ENCODE assay signal across 9 cellular contexts in the genomic region with DNA sequence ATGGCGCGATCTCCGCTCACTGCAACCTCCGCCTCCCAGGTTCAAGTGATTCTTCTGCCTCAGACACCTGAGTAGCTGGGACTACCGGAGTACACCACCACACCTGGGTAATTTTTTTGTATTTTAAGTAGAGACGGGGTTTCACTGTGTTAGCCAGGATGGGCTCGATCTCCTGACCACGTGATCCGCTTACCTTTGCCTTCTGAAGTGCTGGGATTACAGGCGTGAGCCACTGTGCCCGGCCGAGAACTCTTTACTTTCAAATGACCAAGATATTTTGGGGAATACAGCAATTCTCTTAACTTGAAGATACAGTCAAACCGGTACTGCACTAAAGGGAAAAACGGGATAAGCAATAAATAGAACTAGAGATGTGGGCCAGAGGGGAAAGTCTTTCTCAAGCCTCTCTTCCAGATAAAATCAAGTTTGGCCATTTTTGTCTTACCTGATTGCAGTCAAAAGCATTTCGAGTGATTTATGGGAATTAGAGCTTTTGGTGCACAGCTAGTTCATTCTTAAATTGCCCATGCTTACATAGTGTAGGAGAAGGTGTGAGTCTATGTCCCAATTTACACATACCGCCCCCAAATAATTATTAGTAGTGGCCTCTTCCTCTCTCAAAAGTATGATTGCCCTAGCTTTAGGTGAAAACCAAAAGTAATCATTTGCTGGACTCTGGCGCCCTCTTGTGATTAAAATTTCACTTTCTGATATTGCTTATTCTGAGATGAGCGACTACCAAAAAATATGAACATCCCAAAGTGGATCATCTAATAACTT. TPM values are rescaled to one million over a fixed set of nuclear protein-coding genes. Genes with fewer than 3 reads are reported as not detected.
DNase-seq lines count a peak whose midpoint lies in the region; ATAC-seq and TF ChIP-seq lines count a peak whose summit lies in the region.
"Had no signal": no experiment of that assay in that cellular context is flagged by ENCODE, and none has a peak within 500 bp of the region (broad histone marks: within the 10 kb centered on the region; RNA-seq: fewer than 3 reads in every experiment).

No MANE protein-coding gene starts in this region.

- intact Hi-C loops in esophagus squamous epithelium (cut with DNase I) = loop anchor here (5.0 to 10.0 kb wide), 2 partner anchors 174 to 357 kb away; no protein-coding TSS in a partner anchor

- ATAC-seq in GM19463 (IDR thresholded peaks at IDR 0.05; ENCODE audit: unreplicated experiment) = peak; percentile 65

- no peak overlapping the region for H4K8ac ChIP-seq in neuronal stem cell (ENCODE audit: low read depth, low read length)

- no peak overlapping the region for H2BK5ac ChIP-seq in neuronal stem cell (ENCODE audit: low read length)

- no peak overlapping the region for H3K18ac ChIP-seq in neuronal stem cell (ENCODE audit: low read length)

- no peak overlapping the region for H2BK120ac ChIP-seq in neuronal stem cell (ENCODE audit: low read depth, low read length)

- H3K4me1 ChIP-seq in esophagus squamous epithelium = peaks cover 0 to 3% (median 0%) of the 10 kb centered on the region in 3 donors
- H3K4me1 ChIP-seq in neuronal stem cell (ENCODE audit: control insufficient read depth in 2 of 2, insufficient read depth in 1 of 2, low read depth in 1 of 2, low read length in 2 of 2) = no peaks in the 10 kb centered on the region

- no peaks in the 10 kb centered on the region for H3K36me3 ChIP-seq in WERI-Rb-1
- no peaks in the 10 kb centered on the region for H3K36me3 ChIP-seq in esophagus squamous epithelium
- no peaks in the 10 kb centered on the region for H3K36me3 ChIP-seq in neuronal stem cell (replicated peaks in 1 of 2; ENCODE audit: control insufficient read depth in 2 of 2, insufficient read depth in 2 of 2, low read length in 2 of 2)

- 56% methylated on average over 11 to 18 of the region's 18 CpGs for WGBS in esophagus squamous epithelium, 2 donors
- no CpG with 5 or more reads among the region's 18 CpGs for WGBS in neuronal stem cell (ENCODE audit: extremely low coverage in 2 of 2, insufficient read length in 2 of 2, insufficient replicate concordance in 1 of 2), 2 donors

- H2BK15ac ChIP-seq in neuronal stem cell (ENCODE audit: low read length) = no peak overlapping the region

- DNase-seq in NCI-H2081 (lab: John Stamatoyannopoulos, UW) (peak; percentile 24 to 25), NCI-H2081 treated with DMSO at 0.1 percent for 48 hours (lab: John Stamatoyannopoulos, UW) (no peak), MV-4-11 (lab: John Stamatoyannopoulos, UW) (peak; percentile 38), WERI-Rb-1 (peak; percentile 15), esophagus squamous epithelium (lab: John Stamatoyannopoulos, UW) (no peak), neuronal stem cell (ENCODE audit: low spot score) (peak; percentile 72)
- no peak for DNase-seq in NK-92 treated with Interleukin-12 subunit alpha and Interleukin-12 subunit beta, amount 100 ng/mL, for 24 hours (lab: John Stamatoyannopoulos, UW)

- H4K91ac ChIP-seq in neuronal stem cell (ENCODE audit: low read depth, low read length, poor library complexity) = no peak overlapping the region

- H3K79me1 ChIP-seq in neuronal stem cell (ENCODE audit: low read depth, low read length) = no peaks in the 10 kb centered on the region

- no peak overlapping the region for H2BK12ac ChIP-seq in neuronal stem cell (ENCODE audit: low read length)

- H2AFZ ChIP-seq in neuronal stem cell (ENCODE audit: low read length) = no peak overlapping the region

- no peak overlapping the region for H3K4ac ChIP-seq in neuronal stem cell (ENCODE audit: low read length)

- no peak overlapping the region for H2AK5ac ChIP-seq in neuronal stem cell (ENCODE audit: low read depth, low read length)

- TF ChIP-seq CTCF in WERI-Rb-1 (IDR thresholded peaks at IDR 0.05; ENCODE audit: low read depth, low read length) = 0 out of 2 replicates have a peak, but pooled peaks have one; percentile 17
- TF ChIP-seq CTCF in esophagus squamous epithelium (IDR thresholded peaks at IDR 0.05) = peak; percentile 55 to 84 (median 71)

- H3K4me2 ChIP-seq in neuronal stem cell (ENCODE audit: insufficient read depth, low read length, poor library complexity, severe bottlenecking) = no peak overlapping the region

- TF ChIP-seq POLR2A in esophagus squamous epithelium (IDR thresholded peaks at IDR 0.05) = no peak

- H3K27me3 ChIP-seq in WERI-Rb-1 (ENCODE audit: insufficient read depth, low read depth, severe bottlenecking) (peaks cover 2% of the 10 kb centered on the region), esophagus squamous epithelium (no peaks in the 10 kb centered on the region), neuronal stem cell (ENCODE audit: control insufficient read depth in 3 of 3, insufficient read depth in 3 of 3, low read depth in 1 of 3, low read length in 3 of 3) (no peaks in the 10 kb centered on the region)

- H3K4me3 ChIP-seq in WERI-Rb-1 (ENCODE audit: low read depth, low read length) (no peak overlapping the region), esophagus squamous epithelium (no peak overlapping the region), neuronal stem cell (ENCODE audit: low read length in 2 of 2) (no peak overlapping the region)

- no peak overlapping the region for H3K14ac ChIP-seq in neuronal stem cell (ENCODE audit: low read length)

- H3K9me3 ChIP-seq in WERI-Rb-1 (ENCODE audit: severe bottlenecking) (no peaks in the 10 kb centered on the region), esophagus squamous epithelium (no peaks in the 10 kb centered on the region), neuronal stem cell (replicated peaks in 1 of 2; ENCODE audit: control insufficient read depth in 2 of 2, insufficient read depth in 1 of 2, low read depth in 1 of 2, low read length in 2 of 2) (no peaks in the 10 kb centered on the region)

- H3K27ac ChIP-seq in WERI-Rb-1 (no peak overlapping the region), esophagus squamous epithelium (no peak overlapping the region), neuronal stem cell (replicated peaks; ENCODE audit: low read length) (no peak overlapping the region)
- H3K27ac ChIP-seq: epithelial cell of prostate had no signal

- H3K9ac ChIP-seq in neuronal stem cell (ENCODE audit: low read depth, low read length, poor library complexity) = no peak overlapping the region

- no peak overlapping the region for H3K23ac ChIP-seq in neuronal stem cell (ENCODE audit: low read depth, low read length, poor library complexity)

RNA-seq across cellular contexts. Expression of a gene that starts 53.2 kb away (rescaled TPM):
- total RNA-seq in esophagus squamous epithelium = 1 to 10 TPM in 3 of 4 donors, under 1 TPM in 1; 0.76 to 7.1 (median 3.6) TPM
- polyA plus RNA-seq in neuronal stem cell (2013, experiment 1 of 2) = 0.70 TPM
- 0.58 TPM for polyA plus RNA-seq in neuronal stem cell (2013, experiment 2 of 2)

Comparison
In these comparisons a context has a peak if more than half of its experiments do, and no peak if none do; other contexts are left out.
1. DNase-seq: peak in NCI-H2081 (2 of 2), MV-4-11 (single experiment), WERI-Rb-1 (single experiment) and neuronal stem cell (single experiment); none in NCI-H2081 treated with DMSO at 0.1 percent for 48 hours (single experiment), esophagus squamous epithelium (single experiment) and NK-92 treated with Interleukin-12 subunit alpha and Interleukin-12 subunit beta, amount 100 ng/mL, for 24 hours (single experiment).